In the genomic region with DNA sequence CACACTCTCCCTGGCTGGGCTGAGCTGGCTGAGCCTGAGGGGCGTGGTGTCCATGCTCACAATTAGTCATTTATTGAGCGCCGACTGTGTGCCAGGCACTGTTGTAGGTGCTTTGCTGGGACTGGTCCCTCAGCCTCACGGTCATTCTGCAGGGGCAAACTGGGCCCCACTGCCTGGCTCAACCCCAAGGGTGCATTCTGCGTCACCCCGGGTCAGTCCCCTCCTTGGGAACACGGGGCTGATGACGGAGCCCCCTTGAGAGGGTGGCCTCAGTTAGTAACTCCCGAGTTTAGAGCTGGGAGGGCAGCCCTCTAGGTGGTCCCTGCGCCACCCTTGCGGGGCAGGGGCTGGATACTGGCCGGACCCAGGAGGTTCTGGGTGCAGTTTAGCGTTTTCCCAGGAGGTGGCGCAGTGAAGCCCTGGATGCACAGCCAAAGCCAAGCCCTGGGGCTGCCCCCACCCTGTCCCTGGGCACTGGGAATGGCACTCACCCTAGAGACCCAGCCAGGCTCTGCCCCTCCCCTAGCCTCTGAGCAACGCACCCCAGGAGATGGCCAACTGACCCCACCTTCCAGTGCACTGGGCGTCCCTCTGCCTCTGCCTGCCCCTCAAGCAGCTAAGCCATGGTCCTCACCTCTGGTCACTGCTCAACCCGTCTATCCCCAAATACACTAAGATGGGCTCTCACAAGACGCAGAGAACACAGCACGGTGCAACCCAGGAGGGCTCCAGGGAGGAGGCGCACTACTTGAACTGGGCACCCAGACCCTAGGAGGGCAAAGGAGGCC, we compare ENCODE assay signal across 1 cellular context.
A peak's percentile ranks its signal among the peaks of the same experiment; 100 is the strongest.
TF ChIP-seq lines count a peak whose summit lies in the region.

No MANE protein-coding gene starts in this region.

TF ChIP-seq in HepG2, 621 proteins besides CTCF, POLR2A, EP300 and RAD21 (continued from another document and continues in another):
- TF ChIP-seq, protein P1, sequence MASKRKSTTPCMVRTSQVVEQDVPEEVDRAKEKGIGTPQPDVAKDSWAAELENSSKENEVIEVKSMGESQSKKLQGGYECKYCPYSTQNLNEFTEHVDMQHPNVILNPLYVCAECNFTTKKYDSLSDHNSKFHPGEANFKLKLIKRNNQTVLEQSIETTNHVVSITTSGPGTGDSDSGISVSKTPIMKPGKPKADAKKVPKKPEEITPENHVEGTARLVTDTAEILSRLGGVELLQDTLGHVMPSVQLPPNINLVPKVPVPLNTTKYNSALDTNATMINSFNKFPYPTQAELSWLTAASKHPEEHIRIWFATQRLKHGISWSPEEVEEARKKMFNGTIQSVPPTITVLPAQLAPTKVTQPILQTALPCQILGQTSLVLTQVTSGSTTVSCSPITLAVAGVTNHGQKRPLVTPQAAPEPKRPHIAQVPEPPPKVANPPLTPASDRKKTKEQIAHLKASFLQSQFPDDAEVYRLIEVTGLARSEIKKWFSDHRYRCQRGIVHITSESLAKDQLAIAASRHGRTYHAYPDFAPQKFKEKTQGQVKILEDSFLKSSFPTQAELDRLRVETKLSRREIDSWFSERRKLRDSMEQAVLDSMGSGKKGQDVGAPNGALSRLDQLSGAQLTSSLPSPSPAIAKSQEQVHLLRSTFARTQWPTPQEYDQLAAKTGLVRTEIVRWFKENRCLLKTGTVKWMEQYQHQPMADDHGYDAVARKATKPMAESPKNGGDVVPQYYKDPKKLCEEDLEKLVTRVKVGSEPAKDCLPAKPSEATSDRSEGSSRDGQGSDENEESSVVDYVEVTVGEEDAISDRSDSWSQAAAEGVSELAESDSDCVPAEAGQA (IDR thresholded peaks at IDR 0.05; ENCODE audit: low read depth), result no peak
- TF ChIP-seq, protein P1 (CRISPR knock-in tag; IDR thresholded peaks at IDR 0.05; ENCODE audit: borderline replicate concordance), result no peak
- TF ChIP-seq, protein P2, sequence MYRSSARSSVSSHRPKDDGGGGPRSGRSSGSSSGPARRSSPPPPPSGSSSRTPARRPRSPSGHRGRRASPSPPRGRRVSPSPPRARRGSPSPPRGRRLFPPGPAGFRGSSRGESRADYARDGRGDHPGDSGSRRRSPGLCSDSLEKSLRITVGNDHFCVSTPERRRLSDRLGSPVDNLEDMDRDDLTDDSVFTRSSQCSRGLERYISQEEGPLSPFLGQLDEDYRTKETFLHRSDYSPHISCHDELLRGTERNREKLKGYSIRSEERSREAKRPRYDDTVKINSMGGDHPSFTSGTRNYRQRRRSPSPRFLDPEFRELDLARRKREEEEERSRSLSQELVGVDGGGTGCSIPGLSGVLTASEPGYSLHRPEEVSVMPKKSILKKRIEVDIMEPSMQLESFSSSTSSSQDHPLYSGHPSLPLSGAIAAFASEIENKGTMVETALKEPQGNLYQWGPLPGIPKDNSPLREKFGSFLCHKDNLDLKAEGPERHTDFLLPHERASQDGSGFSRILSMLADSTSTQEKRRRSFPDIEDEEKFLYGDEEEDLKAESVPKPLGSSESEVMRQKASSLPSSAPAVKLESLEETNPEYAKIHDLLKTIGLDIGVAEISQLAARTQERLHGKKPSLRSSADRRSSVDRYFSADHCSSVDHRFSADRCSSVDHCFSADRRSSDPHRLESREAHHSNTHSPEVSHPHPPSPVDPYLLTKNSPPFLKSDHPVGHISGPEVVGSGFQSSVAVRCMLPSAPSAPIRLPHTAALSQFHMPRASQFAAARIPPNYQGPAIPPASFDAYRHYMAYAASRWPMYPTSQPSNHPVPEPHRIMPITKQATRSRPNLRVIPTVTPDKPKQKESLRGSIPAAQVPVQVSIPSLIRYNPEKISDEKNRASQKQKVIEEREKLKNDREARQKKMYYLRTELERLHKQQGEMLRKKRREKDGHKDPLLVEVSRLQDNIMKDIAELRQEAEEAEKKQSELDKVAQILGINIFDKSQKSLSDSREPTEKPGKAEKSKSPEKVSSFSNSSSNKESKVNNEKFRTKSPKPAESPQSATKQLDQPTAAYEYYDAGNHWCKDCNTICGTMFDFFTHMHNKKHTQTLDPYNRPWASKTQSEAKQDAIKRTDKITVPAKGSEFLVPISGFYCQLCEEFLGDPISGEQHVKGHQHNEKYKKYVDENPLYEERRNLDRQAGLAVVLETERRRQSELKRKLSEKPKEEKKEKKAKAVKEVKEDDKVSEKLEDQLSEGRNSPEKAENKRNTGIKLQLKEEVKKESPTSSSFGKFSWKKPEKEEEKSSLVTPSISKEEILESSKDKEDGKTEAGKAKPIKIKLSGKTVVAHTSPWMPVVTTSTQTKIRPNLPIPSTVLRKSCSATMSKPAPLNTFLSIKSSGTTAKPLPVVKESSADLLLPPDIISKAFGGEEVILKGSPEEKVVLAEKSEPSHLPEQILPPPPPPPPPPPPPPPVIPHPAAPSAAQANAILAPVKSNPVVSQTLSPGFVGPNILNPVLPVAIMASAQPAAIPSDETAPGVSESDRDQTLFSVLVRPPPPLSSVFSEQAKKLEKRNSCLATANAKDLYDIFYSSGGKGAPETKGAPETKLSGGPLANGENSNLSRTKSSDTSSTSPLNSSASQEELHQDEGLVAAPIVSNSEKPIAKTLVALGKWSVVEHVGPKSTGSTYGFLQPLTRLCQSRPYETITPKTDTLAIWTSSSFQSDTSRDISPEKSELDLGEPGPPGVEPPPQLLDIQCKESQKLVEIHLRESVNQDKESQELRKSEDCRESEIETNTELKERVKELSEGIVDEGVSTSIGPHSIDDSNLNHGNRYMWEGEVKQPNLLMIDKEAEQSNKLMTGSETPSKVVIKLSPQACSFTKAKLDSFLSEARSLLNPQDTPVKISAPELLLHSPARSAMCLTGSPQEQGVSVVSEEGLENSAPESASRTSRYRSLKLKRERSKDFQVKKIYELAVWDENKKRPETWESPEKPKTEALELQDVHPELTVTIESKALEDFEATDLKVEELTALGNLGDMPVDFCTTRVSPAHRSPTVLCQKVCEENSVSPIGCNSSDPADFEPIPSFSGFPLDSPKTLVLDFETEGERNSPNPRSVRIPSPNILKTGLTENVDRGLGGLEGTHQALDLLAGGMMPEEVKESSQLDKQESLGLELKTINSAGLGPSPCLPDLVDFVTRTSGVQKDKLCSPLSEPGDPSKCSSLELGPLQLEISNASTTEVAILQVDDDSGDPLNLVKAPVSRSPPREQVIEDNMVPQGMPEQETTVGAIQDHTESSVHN (CRISPR knock-in tag; IDR thresholded peaks at IDR 0.05), result 0 out of 2 replicates have a peak, but pooled peaks have one; percentile 32
- TF ChIP-seq ZNF614 (CRISPR knock-in tag; IDR thresholded peaks at IDR 0.05; ENCODE audit: borderline replicate concordance) (0 out of 2 replicates have a peak, but pooled peaks have one; percentile 24), GLI4 (CRISPR knock-in tag; IDR thresholded peaks at IDR 0.05; ENCODE audit: borderline replicate concordance) (0 out of 2 replicates have a peak, but pooled peaks have one; percentile 72), GPBP1L1 (CRISPR knock-in tag; IDR thresholded peaks at IDR 0.05) (no peak), RXRB (CRISPR knock-in tag; IDR thresholded peaks at IDR 0.05; ENCODE audit: borderline replicate concordance) (no peak), SMAD1 (CRISPR knock-in tag; IDR thresholded peaks at IDR 0.05; ENCODE audit: borderline replicate concordance, low read depth) (peak; percentile 55; the same call in 1 of the 2 replicates), ZSCAN25 (CRISPR knock-in tag; IDR thresholded peaks at IDR 0.05) (0 out of 2 replicates have a peak, but pooled peaks have one; percentile 49), FOXA3 (CRISPR knock-in tag; IDR thresholded peaks at IDR 0.05) (no peak), KDM2A (CRISPR knock-in tag; IDR thresholded peaks at IDR 0.05; ENCODE audit: borderline replicate concordance, low read depth) (no peak), E2F2 (CRISPR knock-in tag; IDR thresholded peaks at IDR 0.05; ENCODE audit: borderline replicate concordance) (no peak), DNMT3B (CRISPR knock-in tag; conservative IDR thresholded peaks at IDR 0.05) (no peak), KDM4B (CRISPR knock-in tag; IDR thresholded peaks at IDR 0.05) (0 out of 2 replicates have a peak, but pooled peaks have one; percentile 33), NFATC3 (CRISPR knock-in tag; IDR thresholded peaks at IDR 0.05) (0 out of 2 replicates have a peak, but pooled peaks have one; percentile 51), ZBTB43 (CRISPR knock-in tag; conservative IDR thresholded peaks at IDR 0.05) (no peak), PCBP1 (IDR thresholded peaks at IDR 0.05; ENCODE audit: borderline replicate concordance, low read depth, low read length) (0 out of 2 replicates have a peak, but pooled peaks have one; percentile 51), ZNF274 (CRISPR knock-in tag; IDR thresholded peaks at IDR 0.05) (0 out of 2 replicates have a peak, but pooled peaks have one; percentile 60), ONECUT2 (CRISPR knock-in tag; IDR thresholded peaks at IDR 0.05) (no peak), ZNF430 (CRISPR knock-in tag; IDR thresholded peaks at IDR 0.05) (no peak), DR1 (CRISPR knock-in tag; IDR thresholded peaks at IDR 0.05) (no peak)
- TF ChIP-seq, protein P3, sequence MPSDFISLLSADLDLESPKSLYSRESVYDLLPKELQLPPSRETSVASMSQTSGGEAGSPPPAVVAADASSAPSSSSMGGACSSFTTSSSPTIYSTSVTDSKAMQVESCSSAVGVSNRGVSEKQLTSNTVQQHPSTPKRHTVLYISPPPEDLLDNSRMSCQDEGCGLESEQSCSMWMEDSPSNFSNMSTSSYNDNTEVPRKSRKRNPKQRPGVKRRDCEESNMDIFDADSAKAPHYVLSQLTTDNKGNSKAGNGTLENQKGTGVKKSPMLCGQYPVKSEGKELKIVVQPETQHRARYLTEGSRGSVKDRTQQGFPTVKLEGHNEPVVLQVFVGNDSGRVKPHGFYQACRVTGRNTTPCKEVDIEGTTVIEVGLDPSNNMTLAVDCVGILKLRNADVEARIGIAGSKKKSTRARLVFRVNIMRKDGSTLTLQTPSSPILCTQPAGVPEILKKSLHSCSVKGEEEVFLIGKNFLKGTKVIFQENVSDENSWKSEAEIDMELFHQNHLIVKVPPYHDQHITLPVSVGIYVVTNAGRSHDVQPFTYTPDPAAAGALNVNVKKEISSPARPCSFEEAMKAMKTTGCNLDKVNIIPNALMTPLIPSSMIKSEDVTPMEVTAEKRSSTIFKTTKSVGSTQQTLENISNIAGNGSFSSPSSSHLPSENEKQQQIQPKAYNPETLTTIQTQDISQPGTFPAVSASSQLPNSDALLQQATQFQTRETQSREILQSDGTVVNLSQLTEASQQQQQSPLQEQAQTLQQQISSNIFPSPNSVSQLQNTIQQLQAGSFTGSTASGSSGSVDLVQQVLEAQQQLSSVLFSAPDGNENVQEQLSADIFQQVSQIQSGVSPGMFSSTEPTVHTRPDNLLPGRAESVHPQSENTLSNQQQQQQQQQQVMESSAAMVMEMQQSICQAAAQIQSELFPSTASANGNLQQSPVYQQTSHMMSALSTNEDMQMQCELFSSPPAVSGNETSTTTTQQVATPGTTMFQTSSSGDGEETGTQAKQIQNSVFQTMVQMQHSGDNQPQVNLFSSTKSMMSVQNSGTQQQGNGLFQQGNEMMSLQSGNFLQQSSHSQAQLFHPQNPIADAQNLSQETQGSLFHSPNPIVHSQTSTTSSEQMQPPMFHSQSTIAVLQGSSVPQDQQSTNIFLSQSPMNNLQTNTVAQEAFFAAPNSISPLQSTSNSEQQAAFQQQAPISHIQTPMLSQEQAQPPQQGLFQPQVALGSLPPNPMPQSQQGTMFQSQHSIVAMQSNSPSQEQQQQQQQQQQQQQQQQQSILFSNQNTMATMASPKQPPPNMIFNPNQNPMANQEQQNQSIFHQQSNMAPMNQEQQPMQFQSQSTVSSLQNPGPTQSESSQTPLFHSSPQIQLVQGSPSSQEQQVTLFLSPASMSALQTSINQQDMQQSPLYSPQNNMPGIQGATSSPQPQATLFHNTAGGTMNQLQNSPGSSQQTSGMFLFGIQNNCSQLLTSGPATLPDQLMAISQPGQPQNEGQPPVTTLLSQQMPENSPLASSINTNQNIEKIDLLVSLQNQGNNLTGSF (CRISPR knock-in tag; IDR thresholded peaks at IDR 0.05), result 0 out of 2 replicates have a peak, but pooled peaks have one; percentile 34
